ENCODE assay signal across 1 cellular context in genomic region chr14:69129264-69129880, GRCh38.
A peak's percentile ranks its signal among the peaks of the same experiment; 100 is the strongest.
TF ChIP-seq lines count a peak whose summit lies in the region.

No MANE protein-coding gene starts in this region.

TF ChIP-seq in HepG2, 621 proteins besides CTCF, POLR2A, EP300 and RAD21 (continued from another document):
- TF ChIP-seq RFX3 (CRISPR knock-in tag; IDR thresholded peaks at IDR 0.05), result no peak
- no peak for TF ChIP-seq GTF3A (CRISPR knock-in tag; conservative IDR thresholded peaks at IDR 0.05)
- TF ChIP-seq SALL1 (CRISPR knock-in tag; IDR thresholded peaks at IDR 0.05), result peak; percentile 28; the same call in 1 of the 2 replicates
- no peak for TF ChIP-seq MAZ (IDR thresholded peaks at IDR 0.05; ENCODE audit: borderline replicate concordance, low read depth, low read length)
- no peak for TF ChIP-seq MAZ (CRISPR knock-in tag; IDR thresholded peaks at IDR 0.05; ENCODE audit: low read depth)
- TF ChIP-seq ZMYM2 (CRISPR knock-in tag; IDR thresholded peaks at IDR 0.05), result no peak
- no peak for TF ChIP-seq ZNF207 (IDR thresholded peaks at IDR 0.05; ENCODE audit: borderline replicate concordance)
- no peak for TF ChIP-seq TFDP1 (CRISPR knock-in tag; IDR thresholded peaks at IDR 0.05; ENCODE audit: borderline replicate concordance)
- TF ChIP-seq REPIN1 (CRISPR knock-in tag; IDR thresholded peaks at IDR 0.05; ENCODE audit: borderline replicate concordance, low read depth), result no peak
- no peak for TF ChIP-seq ZBTB43 (CRISPR knock-in tag; conservative IDR thresholded peaks at IDR 0.05)
- no peak for TF ChIP-seq SMAD3 (CRISPR knock-in tag; IDR thresholded peaks at IDR 0.05)
- no peak for TF ChIP-seq ZNF629 (CRISPR knock-in tag; conservative IDR thresholded peaks at IDR 0.05)
- TF ChIP-seq GATAD2A (CRISPR knock-in tag; IDR thresholded peaks at IDR 0.05), result 0 out of 2 replicates have a peak, but pooled peaks have one; percentile 24
- TF ChIP-seq ZNF451 (CRISPR knock-in tag; IDR thresholded peaks at IDR 0.05), result no peak
- TF ChIP-seq ZSCAN25 (CRISPR knock-in tag; IDR thresholded peaks at IDR 0.05), result 0 out of 2 replicates have a peak, but pooled peaks have one; percentile 28
- no peak for TF ChIP-seq YEATS2 (CRISPR knock-in tag; IDR thresholded peaks at IDR 0.05; ENCODE audit: borderline replicate concordance)
- TF ChIP-seq ZNF501 (CRISPR knock-in tag; IDR thresholded peaks at IDR 0.05), result peak; percentile 34; the same call in 1 of the 2 replicates
- no peak for TF ChIP-seq ZBTB1 (CRISPR knock-in tag; IDR thresholded peaks at IDR 0.05; ENCODE audit: borderline replicate concordance)
- TF ChIP-seq FUBP1 (CRISPR knock-in tag; IDR thresholded peaks at IDR 0.05; ENCODE audit: borderline replicate concordance), result no peak
- no peak for TF ChIP-seq AGO2 (optimal IDR thresholded peaks at IDR 0.05; ENCODE audit: low read depth, low read length)
- TF ChIP-seq ZNF713 (CRISPR knock-in tag; IDR thresholded peaks at IDR 0.05), result no peak
- no peak for TF ChIP-seq ZNF142 (CRISPR knock-in tag; IDR thresholded peaks at IDR 0.05)
- TF ChIP-seq ATF3 (CRISPR knock-in tag; IDR thresholded peaks at IDR 0.05), result no peak
- TF ChIP-seq CHD2 (IDR thresholded peaks at IDR 0.05; ENCODE audit: low read depth, low read length), result no peak
- 0 out of 2 replicates have a peak, but pooled peaks have one; percentile 20 for TF ChIP-seq ARID5B (CRISPR knock-in tag; IDR thresholded peaks at IDR 0.05)
- no peak for TF ChIP-seq SMAD1 (CRISPR knock-in tag; IDR thresholded peaks at IDR 0.05; ENCODE audit: borderline replicate concordance, low read depth)
- TF ChIP-seq SMC3 (IDR thresholded peaks at IDR 0.05; ENCODE audit: low read length), result peak; percentile 91
- no peak for TF ChIP-seq MATR3 (CRISPR knock-in tag; IDR thresholded peaks at IDR 0.05)
- no peak for TF ChIP-seq ZFP82 (CRISPR knock-in tag; IDR thresholded peaks at IDR 0.05; ENCODE audit: borderline replicate concordance)
- TF ChIP-seq KAT2B (IDR thresholded peaks at IDR 0.05; ENCODE audit: borderline replicate concordance, low read depth, low read length), result no peak
- TF ChIP-seq E2F2 (CRISPR knock-in tag; IDR thresholded peaks at IDR 0.05; ENCODE audit: borderline replicate concordance), result no peak
- TF ChIP-seq JUNB (CRISPR knock-in tag; IDR thresholded peaks at IDR 0.05; ENCODE audit: borderline replicate concordance), result no peak
